In genomic region chr12:106311139-106311538, GRCh38 we compare ENCODE assay signal across 18 cellular contexts. TPM values are rescaled to one million over a fixed set of nuclear protein-coding genes. Genes with fewer than 3 reads are reported as not detected.
DNase-seq lines count a peak whose midpoint lies in the region; ATAC-seq and TF ChIP-seq lines count a peak whose summit lies in the region.
"Had no signal": no experiment of that assay in that cellular context is flagged by ENCODE, and none has a peak within 500 bp of the region (broad histone marks: within the 10 kb centered on the region; RNA-seq: fewer than 3 reads in every experiment).

No MANE protein-coding gene starts in this region.

- no peaks in the 10 kb centered on the region for H3K9me2 ChIP-seq in OCI-LY7 (ENCODE audit: insufficient read depth, low read length)

- no peaks in the 10 kb centered on the region for H4K20me1 ChIP-seq in OCI-LY7 (ENCODE audit: insufficient read depth, low read length)

- H3K4me2 ChIP-seq in OCI-LY7 (ENCODE audit: low read length): peak overlapping the region; percentile 32; the same call in 1 of the 2 replicates

- ATAC-seq in left cardiac atrium: no peak
- no peak for ATAC-seq in memory B cell (ENCODE audit: low read depth)
- ATAC-seq in stimulated activated effector memory CD8-positive, alpha-beta T cell treated with anti-CD3 and anti-CD28 coated beads, Interleukin-12 subunit alpha, Interleukin-12 subunit beta, amount 100 ng/mL, for 72 hours: no peak
- ATAC-seq: left lobe of liver had no signal

- DNase-seq in left ventricle myocardium inferior: no peak
- DNase-seq in left cardiac atrium: no peak
- DNase-seq in OCI-LY7 (ENCODE audit: low spot score): no peak
- DNase-seq in memory B cell (ENCODE audit: low spot score in 2 of 2): no peak
- DNase-seq in stimulated activated effector memory CD8-positive, alpha-beta T cell treated with anti-CD3 and anti-CD28 coated beads, Interleukin-12 subunit alpha, Interleukin-12 subunit beta, amount 100 ng/mL, for 72 hours (ENCODE audit: low spot score in 2 of 2): no peak
- no peak for DNase-seq in SW480 (ENCODE audit: low spot score)
- no peak for DNase-seq in NK-92 treated with Interleukin-12 subunit alpha and Interleukin-12 subunit beta, amount 100 ng/mL, for 24 hours (lab: John Stamatoyannopoulos, UW)
- no peak for DNase-seq in prostate gland (ENCODE audit: low spot score)
- DNase-seq: activated CD4-positive, alpha-beta T cell treated with anti-CD3 and anti-CD28 coated beads, Interleukin-2, amount 10 ng/mL, durations not matched to agents 7 days and 5 days; activated T-cell treated with anti-CD3 and anti-CD28 coated beads, Interleukin-2, amount 50 U/mL, for 4 hours; central memory CD4-positive, alpha-beta T cell; H9; NCI-H226; sigmoid colon; stimulated activated CD4-positive, alpha-beta T cell treated with anti-CD3 and anti-CD28 coated beads, Interleukin-2, amount 100 ng/mL, for 48 hours; testis had no signal

- H3K27ac ChIP-seq in left ventricle myocardium inferior (replicated peaks) (peak overlapping the region; percentile 98), OCI-LY7 (ENCODE audit: low read depth, low read length, poor library complexity, severe bottlenecking) (no peak overlapping the region), prostate gland (no peak overlapping the region)
- H3K27ac ChIP-seq: sigmoid colon, testis had no signal

- peak overlapping the region; percentile 67 for H3K27ac Mint-ChIP-seq in memory B cell
- H3K27ac Mint-ChIP-seq in stimulated activated effector memory CD8-positive, alpha-beta T cell treated with anti-CD3 and anti-CD28 coated beads, Interleukin-12 subunit alpha, Interleukin-12 subunit beta, amount 100 ng/mL, for 72 hours: no peak overlapping the region
- H3K27ac Mint-ChIP-seq: activated CD4-positive, alpha-beta T cell treated with anti-CD3 and anti-CD28 coated beads, Interleukin-2, amount 10 ng/mL, durations not matched to agents 7 days and 5 days had no signal

- no peaks in the 10 kb centered on the region for H3K9me3 ChIP-seq in left ventricle myocardium inferior (replicated peaks)
- H3K9me3 ChIP-seq in OCI-LY7 (ENCODE audit: low read length): no peaks in the 10 kb centered on the region
- no peaks in the 10 kb centered on the region for H3K9me3 ChIP-seq in prostate gland
- H3K9me3 ChIP-seq: sigmoid colon, testis had no signal

- H3K36me3 ChIP-seq in left ventricle myocardium inferior: peaks cover 44% of the 10 kb centered on the region
- H3K36me3 ChIP-seq in OCI-LY7 (ENCODE audit: insufficient read depth, low read length): no peaks in the 10 kb centered on the region
- H3K36me3 ChIP-seq in prostate gland: no peaks in the 10 kb centered on the region

- no peak for TF ChIP-seq CTCF in left ventricle myocardium inferior (IDR thresholded peaks at IDR 0.05; ENCODE audit: borderline replicate concordance)
- no peak for TF ChIP-seq CTCF in OCI-LY7 (conservative IDR thresholded peaks at IDR 0.05; ENCODE audit: low read length)
- no peak for TF ChIP-seq CTCF in prostate gland (IDR thresholded peaks at IDR 0.05)

- no peak overlapping the region for H3K4me3 Mint-ChIP-seq in memory B cell
- no peak overlapping the region for H3K4me3 Mint-ChIP-seq in stimulated activated effector memory CD8-positive, alpha-beta T cell treated with anti-CD3 and anti-CD28 coated beads, Interleukin-12 subunit alpha, Interleukin-12 subunit beta, amount 100 ng/mL, for 72 hours
- H3K4me3 Mint-ChIP-seq: activated CD4-positive, alpha-beta T cell treated with anti-CD3 and anti-CD28 coated beads, Interleukin-2, amount 10 ng/mL, durations not matched to agents 7 days and 5 days; activated T-cell treated with anti-CD3 and anti-CD28 coated beads, Interleukin-2, amount 50 U/mL, for 4 hours; H9; neural crest cell had no signal

- 77% methylated on average over 8 of the region's 8 CpGs for WGBS in prostate gland

- H3K27me3 ChIP-seq in left ventricle myocardium inferior (ENCODE audit: low read depth): no peaks in the 10 kb centered on the region
- H3K27me3 ChIP-seq in prostate gland (replicated peaks; ENCODE audit: insufficient read depth): no peaks in the 10 kb centered on the region
- H3K27me3 ChIP-seq: sigmoid colon, testis had no signal

- peaks cover 24% of the 10 kb centered on the region for H3K36me3 Mint-ChIP-seq in memory B cell
- H3K36me3 Mint-ChIP-seq in stimulated activated effector memory CD8-positive, alpha-beta T cell treated with anti-CD3 and anti-CD28 coated beads, Interleukin-12 subunit alpha, Interleukin-12 subunit beta, amount 100 ng/mL, for 72 hours: peaks cover 37% of the 10 kb centered on the region

- H3K27me3 Mint-ChIP-seq in memory B cell: no peaks in the 10 kb centered on the region
- H3K27me3 Mint-ChIP-seq: activated CD4-positive, alpha-beta T cell treated with anti-CD3 and anti-CD28 coated beads, Interleukin-2, amount 10 ng/mL, durations not matched to agents 7 days and 5 days had no signal

- H3K4me1 Mint-ChIP-seq in memory B cell: peaks cover 33% of the 10 kb centered on the region
- H3K4me1 Mint-ChIP-seq in stimulated activated effector memory CD8-positive, alpha-beta T cell treated with anti-CD3 and anti-CD28 coated beads, Interleukin-12 subunit alpha, Interleukin-12 subunit beta, amount 100 ng/mL, for 72 hours: peaks cover 21% of the 10 kb centered on the region

- CTCF ChIA-PET in OCI-LY7 (lab: Charles Lee; ENCODE audit: unreplicated experiment): no interaction called here

- BruUV-seq in OCI-LY7 (replicated peaks; lab: Mats Ljungman, UMichigan): no TSS peak

- POLR2A ChIA-PET in OCI-LY7 (lab: Charles Lee): no interaction called here

- 0 out of 2 replicates have a peak overlapping the region, but pooled peaks have one; percentile 21 for H2AFZ ChIP-seq in OCI-LY7 (ENCODE audit: low read length)

- H3K4me3 ChIP-seq in left ventricle myocardium inferior (no peak overlapping the region), OCI-LY7 (ENCODE audit: low read depth, low read length, poor library complexity, severe bottlenecking) (no peak overlapping the region), prostate gland (no peak overlapping the region)
- H3K4me3 ChIP-seq: sigmoid colon, testis had no signal

- intact Hi-C loops in left ventricle myocardium inferior (cut with micrococcal nuclease): no loop called here
- intact Hi-C loops in left cardiac atrium (cut with DNase I): no loop called here
- intact Hi-C loops in OCI-LY7 (cut with micrococcal nuclease; ENCODE audit: unreplicated experiment): no loop called here
- intact Hi-C loops in prostate gland (cut with DNase I): no loop called here

- H3K79me2 ChIP-seq in OCI-LY7 (ENCODE audit: insufficient read depth, low read depth, low read length): no peaks in the 10 kb centered on the region

- no peak for TF ChIP-seq POLR2A in prostate gland (IDR thresholded peaks at IDR 0.05)

- no peaks in the 10 kb centered on the region for H3K9me3 Mint-ChIP-seq in memory B cell
- no peaks in the 10 kb centered on the region for H3K9me3 Mint-ChIP-seq in stimulated activated effector memory CD8-positive, alpha-beta T cell treated with anti-CD3 and anti-CD28 coated beads, Interleukin-12 subunit alpha, Interleukin-12 subunit beta, amount 100 ng/mL, for 72 hours
- H3K9me3 Mint-ChIP-seq: activated CD4-positive, alpha-beta T cell treated with anti-CD3 and anti-CD28 coated beads, Interleukin-2, amount 10 ng/mL, durations not matched to agents 7 days and 5 days; activated T-cell treated with anti-CD3 and anti-CD28 coated beads, Interleukin-2, amount 50 U/mL, for 4 hours; H9; neural crest cell had no signal

- H3K4me1 ChIP-seq in left ventricle myocardium inferior: peaks cover 77% of the 10 kb centered on the region
- peaks cover 21% of the 10 kb centered on the region for H3K4me1 ChIP-seq in OCI-LY7 (ENCODE audit: insufficient read depth, low read length, poor library complexity, severe bottlenecking)
- H3K4me1 ChIP-seq in prostate gland (replicated peaks): no peaks in the 10 kb centered on the region
- H3K4me1 ChIP-seq: testis had no signal

RNA-seq across cellular contexts. Expression of gene TCP11L2, which starts 8.6 kb away (rescaled TPM):
- total RNA-seq in left ventricle myocardium inferior (126 TPM), left cardiac atrium (10 to 100 TPM; 41.5 to 52.5 TPM), OCI-LY7 (2022) (9.8 and 10.4 TPM in 2 replicates), prostate gland (10 to 100 TPM; 20.0 to 30.6 TPM)
- total RNA-seq in OCI-LY7 (2014; rRNA removed; shearing (Covaris generic)): 1.2 and 1.8 TPM in 2 replicates

RNA-seq across cellular contexts. Expression of gene POLR3B, which starts 46.4 kb away (rescaled TPM):
- total RNA-seq in left ventricle myocardium inferior (8.5 TPM), left cardiac atrium (1 to 10 TPM; 6.6 to 7.5 TPM), OCI-LY7 (2022) (14.3 and 17.6 TPM in 2 replicates), prostate gland (1 to 10 TPM; 8.6 to 9.5 TPM)
- 14.7 and 18.1 TPM in 2 replicates for total RNA-seq in OCI-LY7 (2014; rRNA removed; shearing (Covaris generic))
